Comparison of ENCODE assay signal across 9 cellular contexts in genomic region chr3:133722935-133723334, GRCh38. TPM values are rescaled to one million over a fixed set of nuclear protein-coding genes. Genes with fewer than 3 reads are reported as not detected.
"Had no signal": no experiment of that assay in that cellular context is flagged by ENCODE, and none has a peak within 500 bp of the region (broad histone marks: within the 10 kb centered on the region; RNA-seq: fewer than 3 reads in every experiment).

No MANE protein-coding gene starts in this region.

- ATAC-seq: K562 had no signal

- FAIRE-seq: HTR-8/SVneo, K562 had no signal

- H3K27ac ChIP-seq: HL-60, KMS-11 had no signal

- H3K4me3 ChIP-seq: K562 had no signal

- H3K4me2 ChIP-seq: KMS-11 had no signal

- H3K9ac ChIP-seq: KMS-11 had no signal

- DNase-seq: IMR-90, Karpas-422, KBM-7, KG1 had no signal

RNA-seq across cellular contexts. Expression of gene TF, which starts 23.3 kb away (rescaled TPM):
- total RNA-seq: IMR-90 had no signal
- polyA plus RNA-seq: IgD-negative memory B cell had no signal
